ENCODE assay signal across 1 cellular context in the genomic region with DNA sequence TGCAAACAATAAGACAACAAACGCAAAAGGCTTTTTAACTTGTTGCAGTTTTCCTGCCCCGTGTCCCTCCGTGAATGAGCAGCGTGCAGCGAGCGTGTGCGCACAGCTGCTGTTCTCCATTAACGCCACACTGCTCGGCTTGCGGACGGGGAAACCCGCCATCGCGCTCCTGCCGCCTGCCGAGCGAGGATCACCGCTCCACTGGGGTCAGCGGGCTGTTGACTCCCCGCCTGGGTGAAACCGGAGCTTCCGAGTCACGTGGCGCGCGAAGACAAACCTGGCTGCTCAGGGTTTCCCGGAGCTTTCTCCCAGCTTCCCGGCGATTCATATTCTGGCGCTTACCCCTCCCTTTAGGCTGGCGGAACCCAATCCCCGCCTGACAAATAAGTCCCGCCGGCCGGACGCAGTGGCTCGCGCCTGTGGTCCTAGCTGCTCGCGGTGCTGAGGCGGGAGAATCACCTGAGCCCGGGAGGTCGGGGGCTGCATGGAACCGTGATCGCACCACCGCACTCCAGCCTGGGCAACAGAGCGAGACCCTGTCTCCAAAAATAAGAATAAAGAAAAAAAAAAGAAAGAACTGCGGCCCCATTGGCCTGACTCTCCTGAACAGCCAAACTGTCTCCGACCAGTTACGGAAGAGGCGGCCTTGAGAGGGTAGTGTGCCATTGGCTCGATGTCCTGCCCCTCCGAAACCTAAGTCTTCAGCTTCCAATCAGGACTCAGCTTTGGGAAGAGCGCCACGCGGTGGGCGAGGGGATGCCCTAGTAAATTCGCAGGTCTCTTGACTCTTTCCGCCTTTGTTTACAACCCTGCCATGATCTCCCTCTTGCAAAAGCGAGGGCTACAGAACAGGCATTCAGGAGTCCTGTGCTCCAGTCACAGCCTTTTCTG.
TF ChIP-seq lines count a peak whose summit lies in the region.

Gene CREB3L4, plus strand, starts transcription at position 794 of the 891 bp plus-strand sequence. CDS start 624 bp downstream, outside the sequence.

TF ChIP-seq in HepG2, 621 proteins besides CTCF, POLR2A, EP300 and RAD21 (continued from another document and continues in another):
- TF ChIP-seq, protein P1, sequence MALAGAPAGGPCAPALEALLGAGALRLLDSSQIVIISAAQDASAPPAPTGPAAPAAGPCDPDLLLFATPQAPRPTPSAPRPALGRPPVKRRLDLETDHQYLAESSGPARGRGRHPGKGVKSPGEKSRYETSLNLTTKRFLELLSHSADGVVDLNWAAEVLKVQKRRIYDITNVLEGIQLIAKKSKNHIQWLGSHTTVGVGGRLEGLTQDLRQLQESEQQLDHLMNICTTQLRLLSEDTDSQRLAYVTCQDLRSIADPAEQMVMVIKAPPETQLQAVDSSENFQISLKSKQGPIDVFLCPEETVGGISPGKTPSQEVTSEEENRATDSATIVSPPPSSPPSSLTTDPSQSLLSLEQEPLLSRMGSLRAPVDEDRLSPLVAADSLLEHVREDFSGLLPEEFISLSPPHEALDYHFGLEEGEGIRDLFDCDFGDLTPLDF (CRISPR knock-in tag; IDR thresholded peaks at IDR 0.05) = peak; percentile 82
- TF ChIP-seq RXRA (CRISPR knock-in tag; IDR thresholded peaks at IDR 0.05) (peak; percentile 85), HBP1 (CRISPR knock-in tag; IDR thresholded peaks at IDR 0.05; ENCODE audit: low read depth) (peak; percentile 50; the same call in 1 of the 2 replicates), MXI1 (IDR thresholded peaks at IDR 0.05; ENCODE audit: borderline replicate concordance, low read depth, low read length) (peak; percentile 95), SNAPC4 (CRISPR knock-in tag; IDR thresholded peaks at IDR 0.05) (peak; percentile 81; the same call in 1 of the 2 replicates), RXRB (CRISPR knock-in tag; IDR thresholded peaks at IDR 0.05; ENCODE audit: borderline replicate concordance) (peak; percentile 61), ZNF792 (CRISPR knock-in tag; IDR thresholded peaks at IDR 0.05) (peak; percentile 93), SMAD3 (CRISPR knock-in tag; IDR thresholded peaks at IDR 0.05) (peak; percentile 75), FOXK1 (CRISPR knock-in tag; IDR thresholded peaks at IDR 0.05; ENCODE audit: borderline replicate concordance, low read depth) (peak; percentile 72), ZC3H4 (CRISPR knock-in tag; IDR thresholded peaks at IDR 0.05; ENCODE audit: borderline replicate concordance) (no peak), MTF1 (CRISPR knock-in tag; IDR thresholded peaks at IDR 0.05) (no peak), HOMEZ (CRISPR knock-in tag; IDR thresholded peaks at IDR 0.05; ENCODE audit: low read depth) (no peak), ATAD3A (CRISPR knock-in tag; IDR thresholded peaks at IDR 0.05) (no peak), XBP1 (CRISPR knock-in tag; IDR thresholded peaks at IDR 0.05) (no peak), NFYC (CRISPR knock-in tag; IDR thresholded peaks at IDR 0.05) (peak; percentile 97), DMAP1 (CRISPR knock-in tag; IDR thresholded peaks at IDR 0.05) (peak; percentile 82), MAFF (IDR thresholded peaks at IDR 0.05; ENCODE audit: low read depth, low read length) (0 out of 2 replicates have a peak, but pooled peaks have one; percentile 14), ZNF790 (CRISPR knock-in tag; IDR thresholded peaks at IDR 0.05; ENCODE audit: borderline replicate concordance) (no peak), ETV6 (CRISPR knock-in tag; conservative IDR thresholded peaks at IDR 0.05) (peak; percentile 93), ZNF33B (CRISPR knock-in tag; IDR thresholded peaks at IDR 0.05) (peak; percentile 89; the same call in 1 of the 2 replicates), ZNF292 (CRISPR knock-in tag; IDR thresholded peaks at IDR 0.05; ENCODE audit: borderline replicate concordance, low read depth) (peak; percentile 87), ZNF766 (CRISPR knock-in tag; IDR thresholded peaks at IDR 0.05; ENCODE audit: borderline replicate concordance) (peak; percentile 89; the same call in 1 of the 2 replicates), HIC2 (CRISPR knock-in tag; IDR thresholded peaks at IDR 0.05; ENCODE audit: low read depth) (no peak), PATZ1 (CRISPR knock-in tag; IDR thresholded peaks at IDR 0.05) (peak; percentile 83), ZNF563 (CRISPR knock-in tag; IDR thresholded peaks at IDR 0.05) (no peak; the same call in 1 of the 2 replicates), FOSL1 (CRISPR knock-in tag; IDR thresholded peaks at IDR 0.05; ENCODE audit: borderline replicate concordance) (no peak), STAG1 (CRISPR knock-in tag; IDR thresholded peaks at IDR 0.05) (peak; percentile 29; the same call in 1 of the 2 replicates), ZNF619 (CRISPR knock-in tag; IDR thresholded peaks at IDR 0.05) (no peak; the same call in 1 of the 2 replicates), ZNF235 (CRISPR knock-in tag; IDR thresholded peaks at IDR 0.05; ENCODE audit: borderline replicate concordance) (no peak), CBX1 (IDR thresholded peaks at IDR 0.05; ENCODE audit: low read depth) (peak; percentile 80), NPAS2 (CRISPR knock-in tag; IDR thresholded peaks at IDR 0.05; ENCODE audit: borderline replicate concordance) (no peak), SMARCE1 (IDR thresholded peaks at IDR 0.05; ENCODE audit: borderline replicate concordance) (no peak), ZNF83 (CRISPR knock-in tag; IDR thresholded peaks at IDR 0.05; ENCODE audit: borderline replicate concordance) (peak; percentile 77; the same call in 1 of the 2 replicates), ZNF10 (CRISPR knock-in tag; IDR thresholded peaks at IDR 0.05; ENCODE audit: borderline replicate concordance, low read depth) (no peak), TARDBP (CRISPR knock-in tag; IDR thresholded peaks at IDR 0.05) (peak; percentile 70), ZNF3 (CRISPR knock-in tag; IDR thresholded peaks at IDR 0.05) (no peak), ZNF598 (CRISPR knock-in tag; IDR thresholded peaks at IDR 0.05; ENCODE audit: borderline replicate concordance) (peak; percentile 19; the same call in 1 of the 2 replicates), E2F2 (CRISPR knock-in tag; IDR thresholded peaks at IDR 0.05; ENCODE audit: borderline replicate concordance) (no peak; the same call in 1 of the 2 replicates)
- TF ChIP-seq, protein P2, sequence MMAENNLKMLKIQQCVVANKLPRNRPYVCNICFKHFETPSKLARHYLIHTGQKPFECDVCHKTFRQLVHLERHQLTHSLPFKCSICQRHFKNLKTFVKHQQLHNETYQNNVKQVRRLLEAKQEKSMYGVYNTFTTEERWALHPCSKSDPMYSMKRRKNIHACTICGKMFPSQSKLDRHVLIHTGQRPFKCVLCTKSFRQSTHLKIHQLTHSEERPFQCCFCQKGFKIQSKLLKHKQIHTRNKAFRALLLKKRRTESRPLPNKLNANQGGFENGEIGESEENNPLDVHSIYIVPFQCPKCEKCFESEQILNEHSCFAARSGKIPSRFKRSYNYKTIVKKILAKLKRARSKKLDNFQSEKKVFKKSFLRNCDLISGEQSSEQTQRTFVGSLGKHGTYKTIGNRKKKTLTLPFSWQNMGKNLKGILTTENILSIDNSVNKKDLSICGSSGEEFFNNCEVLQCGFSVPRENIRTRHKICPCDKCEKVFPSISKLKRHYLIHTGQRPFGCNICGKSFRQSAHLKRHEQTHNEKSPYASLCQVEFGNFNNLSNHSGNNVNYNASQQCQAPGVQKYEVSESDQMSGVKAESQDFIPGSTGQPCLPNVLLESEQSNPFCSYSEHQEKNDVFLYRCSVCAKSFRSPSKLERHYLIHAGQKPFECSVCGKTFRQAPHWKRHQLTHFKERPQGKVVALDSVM (CRISPR knock-in tag; IDR thresholded peaks at IDR 0.05) = no peak; the same call in 1 of the 2 replicates
- TF ChIP-seq, protein P3, sequence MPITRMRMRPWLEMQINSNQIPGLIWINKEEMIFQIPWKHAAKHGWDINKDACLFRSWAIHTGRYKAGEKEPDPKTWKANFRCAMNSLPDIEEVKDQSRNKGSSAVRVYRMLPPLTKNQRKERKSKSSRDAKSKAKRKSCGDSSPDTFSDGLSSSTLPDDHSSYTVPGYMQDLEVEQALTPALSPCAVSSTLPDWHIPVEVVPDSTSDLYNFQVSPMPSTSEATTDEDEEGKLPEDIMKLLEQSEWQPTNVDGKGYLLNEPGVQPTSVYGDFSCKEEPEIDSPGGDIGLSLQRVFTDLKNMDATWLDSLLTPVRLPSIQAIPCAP (CRISPR knock-in tag; IDR thresholded peaks at IDR 0.05; ENCODE audit: low read depth) = 0 out of 2 replicates have a peak, but pooled peaks have one; percentile 37
